ENCODE assay signal across 1 cellular context in genomic region chr5:73565166-73565968, GRCh38.
TF ChIP-seq lines count a peak whose summit lies in the region.

A gene with protein sequence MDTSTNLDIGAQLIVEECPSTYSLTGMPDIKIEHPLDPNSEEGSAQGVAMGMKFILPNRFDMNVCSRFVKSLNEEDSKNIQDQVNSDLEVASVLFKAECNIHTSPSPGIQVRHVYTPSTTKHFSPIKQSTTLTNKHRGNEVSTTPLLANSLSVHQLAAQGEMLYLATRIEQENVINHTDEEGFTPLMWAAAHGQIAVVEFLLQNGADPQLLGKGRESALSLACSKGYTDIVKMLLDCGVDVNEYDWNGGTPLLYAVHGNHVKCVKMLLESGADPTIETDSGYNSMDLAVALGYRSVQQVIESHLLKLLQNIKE (minus strand): TSS chr5:73565639. CDS start chr5:73562881, 2,758 bp downstream.
A gene with protein sequence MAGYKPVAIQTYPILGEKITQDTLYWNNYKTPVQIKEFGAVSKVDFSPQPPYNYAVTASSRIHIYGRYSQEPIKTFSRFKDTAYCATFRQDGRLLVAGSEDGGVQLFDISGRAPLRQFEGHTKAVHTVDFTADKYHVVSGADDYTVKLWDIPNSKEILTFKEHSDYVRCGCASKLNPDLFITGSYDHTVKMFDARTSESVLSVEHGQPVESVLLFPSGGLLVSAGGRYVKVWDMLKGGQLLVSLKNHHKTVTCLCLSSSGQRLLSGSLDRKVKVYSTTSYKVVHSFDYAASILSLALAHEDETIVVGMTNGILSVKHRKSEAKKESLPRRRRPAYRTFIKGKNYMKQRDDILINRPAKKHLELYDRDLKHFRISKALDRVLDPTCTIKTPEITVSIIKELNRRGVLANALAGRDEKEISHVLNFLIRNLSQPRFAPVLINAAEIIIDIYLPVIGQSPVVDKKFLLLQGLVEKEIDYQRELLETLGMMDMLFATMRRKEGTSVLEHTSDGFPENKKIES (plus strand): TSS chr5:73565743. CDS start chr5:73567345, 1,602 bp downstream.

TF ChIP-seq in HepG2, 621 proteins besides CTCF, POLR2A, EP300 and RAD21 (continued from another document and continues in another):
- peak; percentile 77 for TF ChIP-seq TBX2 (CRISPR knock-in tag; IDR thresholded peaks at IDR 0.05; ENCODE audit: borderline replicate concordance)
- no peak for TF ChIP-seq HOXA5 (CRISPR knock-in tag; IDR thresholded peaks at IDR 0.05)
- no peak for TF ChIP-seq JARID2 (CRISPR knock-in tag; IDR thresholded peaks at IDR 0.05; ENCODE audit: insufficient replicate concordance)
- TF ChIP-seq TBX3 (IDR thresholded peaks at IDR 0.05; ENCODE audit: borderline replicate concordance): peak; percentile 8; the same call in 1 of the 2 replicates
- no peak; the same call in 1 of the 2 replicates for TF ChIP-seq ZNF746 (CRISPR knock-in tag; IDR thresholded peaks at IDR 0.05)
- TF ChIP-seq PHB2 (IDR thresholded peaks at IDR 0.05; ENCODE audit: partially characterized antibody): no peak
- peak; percentile 55 for TF ChIP-seq SALL1 (CRISPR knock-in tag; IDR thresholded peaks at IDR 0.05)
- TF ChIP-seq ZNF235 (CRISPR knock-in tag; IDR thresholded peaks at IDR 0.05; ENCODE audit: borderline replicate concordance): no peak
- TF ChIP-seq HMG20B (CRISPR knock-in tag; conservative IDR thresholded peaks at IDR 0.05): no peak
- no peak for TF ChIP-seq ZNF432 (CRISPR knock-in tag; IDR thresholded peaks at IDR 0.05; ENCODE audit: borderline replicate concordance)
- TF ChIP-seq ZZZ3 (CRISPR knock-in tag; IDR thresholded peaks at IDR 0.05; ENCODE audit: borderline replicate concordance): peak; percentile 40; the same call in 1 of the 2 replicates
- TF ChIP-seq ZNF138 (CRISPR knock-in tag; IDR thresholded peaks at IDR 0.05; ENCODE audit: low read depth): no peak
- TF ChIP-seq RORA (CRISPR knock-in tag; IDR thresholded peaks at IDR 0.05): no peak
- no peak for TF ChIP-seq WIZ (CRISPR knock-in tag; IDR thresholded peaks at IDR 0.05)
- TF ChIP-seq THAP7 (CRISPR knock-in tag; IDR thresholded peaks at IDR 0.05): no peak
- TF ChIP-seq ZNF598 (CRISPR knock-in tag; IDR thresholded peaks at IDR 0.05; ENCODE audit: borderline replicate concordance): peak; percentile 28; the same call in 1 of the 2 replicates
- TF ChIP-seq SIN3A (IDR thresholded peaks at IDR 0.05; ENCODE audit: borderline replicate concordance, low read depth, low read length): peak; percentile 96
- TF ChIP-seq ZNF276 (CRISPR knock-in tag; IDR thresholded peaks at IDR 0.05; ENCODE audit: low read depth): peak; percentile 43; the same call in 1 of the 2 replicates
- TF ChIP-seq, protein P1, sequence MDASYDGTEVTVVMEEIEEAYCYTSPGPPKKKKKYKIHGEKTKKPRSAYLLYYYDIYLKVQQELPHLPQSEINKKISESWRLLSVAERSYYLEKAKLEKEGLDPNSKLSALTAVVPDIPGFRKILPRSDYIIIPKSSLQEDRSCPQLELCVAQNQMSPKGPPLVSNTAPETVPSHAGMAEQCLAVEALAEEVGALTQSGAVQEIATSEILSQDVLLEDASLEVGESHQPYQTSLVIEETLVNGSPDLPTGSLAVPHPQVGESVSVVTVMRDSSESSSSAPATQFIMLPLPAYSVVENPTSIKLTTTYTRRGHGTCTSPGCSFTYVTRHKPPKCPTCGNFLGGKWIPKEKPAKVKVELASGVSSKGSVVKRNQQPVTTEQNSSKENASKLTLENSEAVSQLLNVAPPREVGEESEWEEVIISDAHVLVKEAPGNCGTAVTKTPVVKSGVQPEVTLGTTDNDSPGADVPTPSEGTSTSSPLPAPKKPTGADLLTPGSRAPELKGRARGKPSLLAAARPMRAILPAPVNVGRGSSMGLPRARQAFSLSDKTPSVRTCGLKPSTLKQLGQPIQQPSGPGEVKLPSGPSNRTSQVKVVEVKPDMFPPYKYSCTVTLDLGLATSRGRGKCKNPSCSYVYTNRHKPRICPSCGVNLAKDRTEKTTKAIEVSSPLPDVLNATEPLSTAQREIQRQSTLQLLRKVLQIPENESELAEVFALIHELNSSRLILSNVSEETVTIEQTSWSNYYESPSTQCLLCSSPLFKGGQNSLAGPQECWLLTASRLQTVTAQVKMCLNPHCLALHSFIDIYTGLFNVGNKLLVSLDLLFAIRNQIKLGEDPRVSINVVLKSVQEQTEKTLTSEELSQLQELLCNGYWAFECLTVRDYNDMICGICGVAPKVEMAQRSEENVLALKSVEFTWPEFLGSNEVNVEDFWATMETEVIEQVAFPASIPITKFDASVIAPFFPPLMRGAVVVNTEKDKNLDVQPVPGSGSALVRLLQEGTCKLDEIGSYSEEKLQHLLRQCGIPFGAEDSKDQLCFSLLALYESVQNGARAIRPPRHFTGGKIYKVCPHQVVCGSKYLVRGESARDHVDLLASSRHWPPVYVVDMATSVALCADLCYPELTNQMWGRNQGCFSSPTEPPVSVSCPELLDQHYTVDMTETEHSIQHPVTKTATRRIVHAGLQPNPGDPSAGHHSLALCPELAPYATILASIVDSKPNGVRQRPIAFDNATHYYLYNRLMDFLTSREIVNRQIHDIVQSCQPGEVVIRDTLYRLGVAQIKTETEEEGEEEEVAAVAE (CRISPR knock-in tag; IDR thresholded peaks at IDR 0.05; ENCODE audit: borderline replicate concordance): peak; percentile 20; the same call in 1 of the 2 replicates
- no peak for TF ChIP-seq MED13 (CRISPR knock-in tag; IDR thresholded peaks at IDR 0.05)
- TF ChIP-seq SIX1 (CRISPR knock-in tag; IDR thresholded peaks at IDR 0.05; ENCODE audit: borderline replicate concordance): no peak
- 0 out of 2 replicates have a peak, but pooled peaks have one; percentile 51 for TF ChIP-seq ZNF510 (CRISPR knock-in tag; IDR thresholded peaks at IDR 0.05; ENCODE audit: low read depth)
- 0 out of 2 replicates have a peak, but pooled peaks have one; percentile 49 for TF ChIP-seq ZNF761 (CRISPR knock-in tag; conservative IDR thresholded peaks at IDR 0.05)
- TF ChIP-seq, protein P2, sequence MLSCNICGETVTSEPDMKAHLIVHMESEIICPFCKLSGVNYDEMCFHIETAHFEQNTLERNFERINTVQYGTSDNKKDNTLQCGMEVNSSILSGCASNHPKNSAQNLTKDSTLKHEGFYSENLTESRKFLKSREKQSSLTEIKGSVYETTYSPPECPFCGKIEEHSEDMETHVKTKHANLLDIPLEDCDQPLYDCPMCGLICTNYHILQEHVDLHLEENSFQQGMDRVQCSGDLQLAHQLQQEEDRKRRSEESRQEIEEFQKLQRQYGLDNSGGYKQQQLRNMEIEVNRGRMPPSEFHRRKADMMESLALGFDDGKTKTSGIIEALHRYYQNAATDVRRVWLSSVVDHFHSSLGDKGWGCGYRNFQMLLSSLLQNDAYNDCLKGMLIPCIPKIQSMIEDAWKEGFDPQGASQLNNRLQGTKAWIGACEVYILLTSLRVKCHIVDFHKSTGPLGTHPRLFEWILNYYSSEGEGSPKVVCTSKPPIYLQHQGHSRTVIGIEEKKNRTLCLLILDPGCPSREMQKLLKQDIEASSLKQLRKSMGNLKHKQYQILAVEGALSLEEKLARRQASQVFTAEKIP (CRISPR knock-in tag; IDR thresholded peaks at IDR 0.05; ENCODE audit: borderline replicate concordance): no peak
- TF ChIP-seq ZNF672 (CRISPR knock-in tag; IDR thresholded peaks at IDR 0.05): no peak
- peak; percentile 79 for TF ChIP-seq RBFOX2 (IDR thresholded peaks at IDR 0.05; ENCODE audit: low read depth, low read length)
- no peak for TF ChIP-seq BORCS8-MEF2B (CRISPR knock-in tag; IDR thresholded peaks at IDR 0.05)
- TF ChIP-seq ZFYVE20 (CRISPR knock-in tag; IDR thresholded peaks at IDR 0.05; ENCODE audit: borderline replicate concordance, low read depth): no peak
- TF ChIP-seq ARID4A (CRISPR knock-in tag; IDR thresholded peaks at IDR 0.05; ENCODE audit: borderline replicate concordance): peak; percentile 97
- TF ChIP-seq, protein P3, sequence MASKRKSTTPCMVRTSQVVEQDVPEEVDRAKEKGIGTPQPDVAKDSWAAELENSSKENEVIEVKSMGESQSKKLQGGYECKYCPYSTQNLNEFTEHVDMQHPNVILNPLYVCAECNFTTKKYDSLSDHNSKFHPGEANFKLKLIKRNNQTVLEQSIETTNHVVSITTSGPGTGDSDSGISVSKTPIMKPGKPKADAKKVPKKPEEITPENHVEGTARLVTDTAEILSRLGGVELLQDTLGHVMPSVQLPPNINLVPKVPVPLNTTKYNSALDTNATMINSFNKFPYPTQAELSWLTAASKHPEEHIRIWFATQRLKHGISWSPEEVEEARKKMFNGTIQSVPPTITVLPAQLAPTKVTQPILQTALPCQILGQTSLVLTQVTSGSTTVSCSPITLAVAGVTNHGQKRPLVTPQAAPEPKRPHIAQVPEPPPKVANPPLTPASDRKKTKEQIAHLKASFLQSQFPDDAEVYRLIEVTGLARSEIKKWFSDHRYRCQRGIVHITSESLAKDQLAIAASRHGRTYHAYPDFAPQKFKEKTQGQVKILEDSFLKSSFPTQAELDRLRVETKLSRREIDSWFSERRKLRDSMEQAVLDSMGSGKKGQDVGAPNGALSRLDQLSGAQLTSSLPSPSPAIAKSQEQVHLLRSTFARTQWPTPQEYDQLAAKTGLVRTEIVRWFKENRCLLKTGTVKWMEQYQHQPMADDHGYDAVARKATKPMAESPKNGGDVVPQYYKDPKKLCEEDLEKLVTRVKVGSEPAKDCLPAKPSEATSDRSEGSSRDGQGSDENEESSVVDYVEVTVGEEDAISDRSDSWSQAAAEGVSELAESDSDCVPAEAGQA (IDR thresholded peaks at IDR 0.05; ENCODE audit: low read depth): peak; percentile 75; the same call in 1 of the 2 replicates
- TF ChIP-seq, protein P3 (CRISPR knock-in tag; IDR thresholded peaks at IDR 0.05; ENCODE audit: borderline replicate concordance): no peak
- no peak for TF ChIP-seq ZNF33B (CRISPR knock-in tag; IDR thresholded peaks at IDR 0.05)
